22 cellular contexts compared by ENCODE assay signal in genomic region chr7:129373651-129374428, GRCh38.
"Had no signal": no experiment of that assay in that cellular context is flagged by ENCODE, and none has a peak within 500 bp of the region (broad histone marks: within the 10 kb centered on the region; RNA-seq: fewer than 3 reads in every experiment).

No MANE protein-coding gene starts in this region.

- H3K4me3 ChIP-seq: gastroesophageal sphincter, thoracic aorta had no signal

- DNase-seq: activated CD4-positive, alpha-beta T cell treated with anti-CD3 and anti-CD28 coated beads for 4 hours; activated CD8-positive, alpha-beta T cell treated with anti-CD3 and anti-CD28 coated beads, Interleukin-2, amount 10 ng/mL, durations not matched to agents 7 days and 5 days; activated naive CD4-positive, alpha-beta T cell; activated naive CD8-positive, alpha-beta T cell treated with anti-CD3 and anti-CD28 coated beads, Interleukin-2, amount 50 U/mL, for 24 hours; cortex of kidney; endodermal cell; head of caudate nucleus; hypothalamus; left cardiac atrium; nephron progenitor cell; right cardiac atrium; SIG-M5; SK-N-SH; stimulated activated CD4-positive, alpha-beta T cell treated with anti-CD3 and anti-CD28 coated beads, Interleukin-1b, Interleukin-23, amount 100 ng/mL, for 48 hours; T-helper 2 cell had no signal

- H3K9me3 ChIP-seq: gastroesophageal sphincter, SK-N-SH, thoracic aorta had no signal

- H3K4me2 ChIP-seq: SK-N-SH had no signal

- ATAC-seq: activated CD8-positive, alpha-beta T cell treated with anti-CD3 and anti-CD28 coated beads, Interleukin-2, amount 10 ng/mL, durations not matched to agents 7 days and 5 days; activated naive CD8-positive, alpha-beta T cell treated with anti-CD3 and anti-CD28 coated beads, Interleukin-2, amount 50 U/mL, for 24 hours; gastroesophageal sphincter; left cardiac atrium; right cardiac atrium had no signal

- H3K36me3 Mint-ChIP-seq: type B pancreatic cell had no signal

- H2AFZ ChIP-seq: parathyroid adenoma had no signal

- H3K4me1 ChIP-seq: gastroesophageal sphincter, parathyroid adenoma had no signal

- H3K27me3 Mint-ChIP-seq: activated naive CD8-positive, alpha-beta T cell treated with anti-CD3 and anti-CD28 coated beads, Interleukin-2, amount 50 U/mL, for 24 hours; memory B cell; type B pancreatic cell had no signal

- H3K36me3 ChIP-seq: gastroesophageal sphincter, thoracic aorta had no signal

- H3K79me2 ChIP-seq: parathyroid adenoma had no signal

- H3K9ac ChIP-seq: parathyroid adenoma, SK-N-SH had no signal

- H3K27ac ChIP-seq: epithelial cell of prostate, gastroesophageal sphincter, parathyroid adenoma, thoracic aorta, VCaP had no signal

- H3K4me3 Mint-ChIP-seq: activated CD8-positive, alpha-beta T cell treated with anti-CD3 and anti-CD28 coated beads, Interleukin-2, amount 10 ng/mL, durations not matched to agents 7 days and 5 days; activated naive CD8-positive, alpha-beta T cell treated with anti-CD3 and anti-CD28 coated beads, Interleukin-2, amount 50 U/mL, for 24 hours; endodermal cell; memory B cell; nephron progenitor cell; type B pancreatic cell had no signal

- H3K27ac Mint-ChIP-seq: activated CD8-positive, alpha-beta T cell treated with anti-CD3 and anti-CD28 coated beads, Interleukin-2, amount 10 ng/mL, durations not matched to agents 7 days and 5 days; activated naive CD8-positive, alpha-beta T cell treated with anti-CD3 and anti-CD28 coated beads, Interleukin-2, amount 50 U/mL, for 24 hours; memory B cell; nephron progenitor cell; type B pancreatic cell had no signal

- H3K9me3 Mint-ChIP-seq: activated naive CD8-positive, alpha-beta T cell treated with anti-CD3 and anti-CD28 coated beads, Interleukin-2, amount 50 U/mL, for 24 hours; endodermal cell; memory B cell; nephron progenitor cell; type B pancreatic cell had no signal

- H3K27me3 ChIP-seq: gastroesophageal sphincter had no signal
